In genomic region chr4:56425518-56425917, GRCh38 we compare ENCODE assay signal across 1 cellular context.
TF ChIP-seq lines count a peak whose summit lies in the region.

No MANE protein-coding gene starts in this region.

TF ChIP-seq in SK-N-SH, 30 proteins besides CTCF, POLR2A, EP300 and RAD21:
- TF ChIP-seq FOSL2 (IDR thresholded peaks at IDR 0.05; ENCODE audit: borderline replicate concordance, low read depth) (no peak), ZBTB33 (IDR thresholded peaks at IDR 0.05; ENCODE audit: borderline replicate concordance, low read depth) (no peak), RCOR1 (IDR thresholded peaks at IDR 0.05; ENCODE audit: low read length) (no peak), TAF1 (IDR thresholded peaks at IDR 0.05; ENCODE audit: borderline replicate concordance, low read depth, low read length) (no peak), RFX5 (IDR thresholded peaks at IDR 0.05; ENCODE audit: low read length) (no peak), FOXJ3 (CRISPR knock-in tag; IDR thresholded peaks at IDR 0.05) (no peak), NRF1 (IDR thresholded peaks at IDR 0.05; ENCODE audit: low read depth, low read length) (no peak), POLR2AphosphoS5 (IDR thresholded peaks at IDR 0.05; ENCODE audit: low read depth, low read length) (no peak), TCF12 (IDR thresholded peaks at IDR 0.05) (no peak), FOXM1 (IDR thresholded peaks at IDR 0.05; ENCODE audit: low read depth) (no peak), MAX (IDR thresholded peaks at IDR 0.05; ENCODE audit: low read depth) (no peak), GATA2 (CRISPR knock-in tag; IDR thresholded peaks at IDR 0.05) (no peak), NFIC (IDR thresholded peaks at IDR 0.05; ENCODE audit: borderline replicate concordance) (no peak), RXRA (IDR thresholded peaks at IDR 0.05; ENCODE audit: borderline replicate concordance, low read depth) (no peak), YY1 (IDR thresholded peaks at IDR 0.05; ENCODE audit: low read depth) (no peak)
- TF ChIP-seq, protein P1, sequence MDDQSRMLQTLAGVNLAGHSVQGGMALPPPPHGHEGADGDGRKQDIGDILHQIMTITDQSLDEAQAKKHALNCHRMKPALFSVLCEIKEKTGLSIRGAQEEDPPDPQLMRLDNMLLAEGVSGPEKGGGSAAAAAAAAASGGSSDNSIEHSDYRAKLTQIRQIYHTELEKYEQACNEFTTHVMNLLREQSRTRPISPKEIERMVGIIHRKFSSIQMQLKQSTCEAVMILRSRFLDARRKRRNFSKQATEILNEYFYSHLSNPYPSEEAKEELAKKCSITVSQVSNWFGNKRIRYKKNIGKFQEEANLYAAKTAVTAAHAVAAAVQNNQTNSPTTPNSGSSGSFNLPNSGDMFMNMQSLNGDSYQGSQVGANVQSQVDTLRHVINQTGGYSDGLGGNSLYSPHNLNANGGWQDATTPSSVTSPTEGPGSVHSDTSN (IDR thresholded peaks at IDR 0.05) = no peak
- TF ChIP-seq, protein P2, sequence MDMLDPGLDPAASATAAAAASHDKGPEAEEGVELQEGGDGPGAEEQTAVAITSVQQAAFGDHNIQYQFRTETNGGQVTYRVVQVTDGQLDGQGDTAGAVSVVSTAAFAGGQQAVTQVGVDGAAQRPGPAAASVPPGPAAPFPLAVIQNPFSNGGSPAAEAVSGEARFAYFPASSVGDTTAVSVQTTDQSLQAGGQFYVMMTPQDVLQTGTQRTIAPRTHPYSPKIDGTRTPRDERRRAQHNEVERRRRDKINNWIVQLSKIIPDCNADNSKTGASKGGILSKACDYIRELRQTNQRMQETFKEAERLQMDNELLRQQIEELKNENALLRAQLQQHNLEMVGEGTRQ (IDR thresholded peaks at IDR 0.05; ENCODE audit: borderline replicate concordance, low read depth, low read length) = no peak
TF ChIP-seq in SK-N-SH: peak in this region for 0.
